Comparison of ENCODE assay signal across 28 cellular contexts in the genomic region with DNA sequence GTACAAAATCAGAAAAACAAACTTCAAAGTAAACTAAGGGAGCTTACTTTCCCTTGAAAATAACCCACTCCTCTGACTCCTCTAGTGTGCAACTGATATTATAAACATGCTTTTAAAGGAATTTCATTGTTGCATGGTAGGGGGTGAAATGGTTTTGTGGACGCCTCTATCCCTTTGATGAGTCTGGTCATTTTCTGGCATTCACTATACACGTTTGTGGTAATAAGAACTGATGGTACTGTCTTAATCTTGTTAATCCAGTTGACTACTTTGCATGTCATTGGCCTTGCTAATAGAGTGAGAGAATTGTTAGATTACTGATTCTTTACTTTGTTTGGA. TPM values are rescaled to one million over a fixed set of nuclear protein-coding genes. Genes with fewer than 3 reads are reported as not detected.
DNase-seq lines count a peak whose midpoint lies in the region; ATAC-seq and TF ChIP-seq lines count a peak whose summit lies in the region.
"Had no signal": no experiment of that assay in that cellular context is flagged by ENCODE, and none has a peak within 500 bp of the region (broad histone marks: within the 10 kb centered on the region; RNA-seq: fewer than 3 reads in every experiment).

No MANE protein-coding gene starts in this region.

- H3K36me3 Mint-ChIP-seq in T-helper 2 cell treated with Interferon-gamma antibody and Interleukin-4, amounts not matched to agents 5 μg/mL and 100 μg/mL, for 36 hours (ENCODE audit: low read depth), result peaks cover 2% of the 10 kb centered on the region
- peaks cover 60% of the 10 kb centered on the region for H3K36me3 Mint-ChIP-seq in activated T-helper 17 cell treated with anti-CD3 and anti-CD28 coated beads, Interleukin-2, amount 50 U/mL, for 72 hours (ENCODE audit: low read depth)

- no peak overlapping the region for H3K9ac ChIP-seq in endocrine pancreas (ENCODE audit: control insufficient read depth, insufficient read depth, low read length)

- H3K4me1 ChIP-seq in endocrine pancreas (ENCODE audit: control insufficient read depth, insufficient read depth, low read length) (no peaks in the 10 kb centered on the region), right atrium auricular region (peaks cover 0 to 25% of the 10 kb centered on the region in 2 donors)
- H3K4me1 ChIP-seq: prostate gland had no signal

- TF ChIP-seq CTCF in right atrium auricular region (IDR thresholded peaks at IDR 0.05), result no peak

- no peaks in the 10 kb centered on the region for H3K27me3 Mint-ChIP-seq in T-helper 2 cell treated with Interferon-gamma antibody and Interleukin-4, amounts not matched to agents 5 μg/mL and 100 μg/mL, for 36 hours (ENCODE audit: low read depth)
- no peaks in the 10 kb centered on the region for H3K27me3 Mint-ChIP-seq in activated T-helper 17 cell treated with anti-CD3 and anti-CD28 coated beads, Interleukin-2, amount 50 U/mL, for 72 hours
- H3K27me3 Mint-ChIP-seq: CD4-positive, CD25-positive, alpha-beta regulatory T cell had no signal

- H3K4me1 Mint-ChIP-seq in T-helper 2 cell treated with Interferon-gamma antibody and Interleukin-4, amounts not matched to agents 5 μg/mL and 100 μg/mL, for 36 hours (ENCODE audit: low read depth), result peaks cover 30% of the 10 kb centered on the region
- H3K4me1 Mint-ChIP-seq in activated T-helper 17 cell treated with anti-CD3 and anti-CD28 coated beads, Interleukin-2, amount 50 U/mL, for 72 hours, result peaks cover 14% of the 10 kb centered on the region

- DNase-seq in T-helper 2 cell treated with Interferon-gamma antibody and Interleukin-4, amounts not matched to agents 5 μg/mL and 100 μg/mL, for 36 hours (ENCODE audit: low spot score), result no peak
- DNase-seq in T-helper 2 cell (no peak), NCI-H187 (lab: John Stamatoyannopoulos, UW) (no peak), NCI-H2196 (lab: John Stamatoyannopoulos, UW; ENCODE audit: unreplicated experiment) (no peak), right atrium auricular region (ENCODE audit: low spot score) (no peak)
- DNase-seq: 8988T; activated CD4-positive, alpha-beta T cell treated with anti-CD3 and anti-CD28 coated beads, Interleukin-2, amount 50 U/mL, for 4 hours; activated CD4-positive, CD25-positive, alpha-beta regulatory T cell; activated CD8-positive, alpha-beta memory T cell treated with anti-CD3 and anti-CD28 coated beads, Interleukin-2, amount 50 U/mL, for 4 hours; brain microvascular endothelial cell; CD4-positive, CD25-positive, alpha-beta regulatory T cell; effector CD8-positive, alpha-beta T cell; head of caudate nucleus; KG1; lower lobe of right lung; MV-4-11; NCI-H510A; NK-92 treated with Interleukin-12 subunit alpha and Interleukin-12 subunit beta, amount 100 ng/mL, for 24 hours; SHP77; stimulated activated CD4-positive, alpha-beta T cell treated with anti-CD3 and anti-CD28 coated beads, Interleukin-15, amount 100 ng/mL, for 24 hours; stimulated activated naive CD4-positive, alpha-beta T cell had no signal

- peak overlapping the region; percentile 4 for H3K4me3 Mint-ChIP-seq in T-helper 2 cell treated with Interferon-gamma antibody and Interleukin-4, amounts not matched to agents 5 μg/mL and 100 μg/mL, for 36 hours
- H3K4me3 Mint-ChIP-seq in activated T-helper 17 cell treated with anti-CD3 and anti-CD28 coated beads, Interleukin-2, amount 50 U/mL, for 72 hours, result peak overlapping the region; percentile 81

- H3K36me3 ChIP-seq in endocrine pancreas (ENCODE audit: control insufficient read depth, insufficient read depth, low read length) (no peaks in the 10 kb centered on the region), right atrium auricular region (no peaks in the 10 kb centered on the region)
- H3K36me3 ChIP-seq: brain microvascular endothelial cell, lower lobe of right lung, neutrophil, prostate gland, suprapubic skin had no signal

- H3K27ac Mint-ChIP-seq in T-helper 2 cell treated with Interferon-gamma antibody and Interleukin-4, amounts not matched to agents 5 μg/mL and 100 μg/mL, for 36 hours, result no peak overlapping the region
- H3K27ac Mint-ChIP-seq in activated T-helper 17 cell treated with anti-CD3 and anti-CD28 coated beads, Interleukin-2, amount 50 U/mL, for 72 hours, result no peak overlapping the region
- H3K27ac Mint-ChIP-seq: CD4-positive, CD25-positive, alpha-beta regulatory T cell had no signal

- no peak for ATAC-seq in activated T-helper 17 cell treated with anti-CD3 and anti-CD28 coated beads, Interleukin-2, amount 50 U/mL, for 72 hours (replicated peaks)
- ATAC-seq in HG03175 (IDR thresholded peaks at IDR 0.05; ENCODE audit: unreplicated experiment), result no peak
- ATAC-seq: lower lobe of right lung, Panc1 had no signal

- no peaks in the 10 kb centered on the region for H3K27me3 ChIP-seq in endocrine pancreas (ENCODE audit: control insufficient read depth, insufficient read depth, low read length)
- no peaks in the 10 kb centered on the region for H3K27me3 ChIP-seq in right atrium auricular region
- H3K27me3 ChIP-seq: brain microvascular endothelial cell, suprapubic skin had no signal

- no peaks in the 10 kb centered on the region for H3K9me3 ChIP-seq in endocrine pancreas (ENCODE audit: control insufficient read depth, low read length)
- no peaks in the 10 kb centered on the region for H3K9me3 ChIP-seq in right atrium auricular region
- H3K9me3 ChIP-seq: lower lobe of right lung, neutrophil, prostate gland, suprapubic skin had no signal

- H3K4me3 ChIP-seq in endocrine pancreas (ENCODE audit: control insufficient read depth, insufficient read depth, low read length), result peak overlapping the region; percentile 2
- H3K4me3 ChIP-seq in right atrium auricular region, result no peak overlapping the region
- H3K4me3 ChIP-seq: lower lobe of right lung, prostate gland, suprapubic skin had no signal

- H3K27ac ChIP-seq in right atrium auricular region, result no peak overlapping the region
- H3K27ac ChIP-seq: brain microvascular endothelial cell, lower lobe of right lung, neutrophil, prostate gland, suprapubic skin had no signal

- no peaks in the 10 kb centered on the region for H3K9me3 Mint-ChIP-seq in T-helper 2 cell treated with Interferon-gamma antibody and Interleukin-4, amounts not matched to agents 5 μg/mL and 100 μg/mL, for 36 hours
- H3K9me3 Mint-ChIP-seq in activated T-helper 17 cell treated with anti-CD3 and anti-CD28 coated beads, Interleukin-2, amount 50 U/mL, for 72 hours, result no peaks in the 10 kb centered on the region
- H3K9me3 Mint-ChIP-seq: CD4-positive, CD25-positive, alpha-beta regulatory T cell had no signal

RNA-seq across cellular contexts. Expression of a gene that starts 2.8 kb away (rescaled TPM):
- total RNA-seq in activated T-helper 17 cell treated with anti-CD3 and anti-CD28 coated beads, Interleukin-2, amount 50 U/mL, for 72 hours, result 100 to 1,000 TPM in 1 of 2 donors, 10 to 100 TPM in 1; 75.4 to 309 TPM
- 10 to 100 TPM in 1 of 2 donors, 1 to 10 TPM in 1; 8.0 to 10.5 TPM for total RNA-seq in right atrium auricular region

Comparison
In these comparisons a context has a peak if more than half of its experiments do, and no peak if none do; other contexts are left out.
1. RNA of a gene that starts 2.8 kb away (total RNA-seq): 75.4 to 309 TPM in activated T-helper 17 cell treated with anti-CD3 and anti-CD28 coated beads, Interleukin-2, amount 50 U/mL, for 72 hours; 8.0 to 10.5 TPM in right atrium auricular region; every median in the first group is over 4 times any median in the second.